ENCODE assay signal across 1 cellular context in the genomic region with DNA sequence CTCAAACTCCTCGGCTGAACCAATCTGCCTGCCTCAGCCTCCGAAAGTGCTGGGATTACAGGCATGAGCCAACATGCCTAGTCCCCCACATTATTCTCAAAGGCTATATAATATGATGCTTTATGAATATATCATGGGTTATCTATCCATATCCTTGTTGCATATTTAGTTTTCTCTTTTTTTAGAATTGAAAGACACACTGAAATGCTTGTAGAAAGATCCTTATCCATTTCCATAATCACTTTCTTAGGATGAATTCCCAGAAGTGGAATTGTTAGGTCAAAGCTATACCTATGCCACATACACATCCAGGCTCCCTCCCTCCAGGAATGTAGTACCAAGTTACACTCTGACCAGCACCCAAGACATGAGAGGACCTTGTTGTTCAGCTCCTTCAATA.
TF ChIP-seq lines count a peak whose summit lies in the region.

No MANE protein-coding gene starts in this region.

TF ChIP-seq in endothelial cell of umbilical vein, 7 proteins besides CTCF, POLR2A, EP300 and RAD21 (continued from another document):
- no peak for TF ChIP-seq JUN (IDR thresholded peaks at IDR 0.05; ENCODE audit: borderline replicate concordance, insufficient read depth, insufficient read length, low read depth)
